Comparison of ENCODE assay signal across 3 cellular contexts in the genomic region with DNA sequence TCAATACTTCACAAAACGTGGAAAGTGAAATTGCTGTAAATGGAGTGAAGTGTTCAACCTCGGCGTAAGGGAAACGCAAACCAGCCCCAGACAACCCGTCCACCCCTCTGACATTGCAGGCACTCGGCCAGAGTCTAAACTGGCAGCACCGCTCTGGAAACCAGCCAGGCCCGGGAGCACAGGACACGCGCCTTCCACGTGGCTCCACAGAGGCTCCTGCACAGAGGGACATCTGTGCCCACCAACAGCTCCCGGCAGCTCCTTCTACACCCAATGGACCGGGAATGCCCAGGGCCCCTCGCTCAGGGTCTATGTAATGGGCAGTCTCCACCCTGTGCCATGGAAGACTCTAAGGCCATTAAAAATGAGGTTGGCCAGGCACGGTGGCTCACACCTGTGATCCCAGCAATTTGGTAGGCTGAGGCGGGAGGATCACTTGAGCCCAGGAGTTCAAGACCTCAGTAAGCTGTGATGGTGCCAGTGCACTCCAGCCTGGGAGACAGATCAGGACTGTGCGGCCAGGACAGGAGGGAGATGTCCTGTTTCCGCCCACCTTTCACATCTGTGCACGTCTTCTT.
A peak's percentile ranks its signal among the peaks of the same experiment; 100 is the strongest.
TF ChIP-seq lines count a peak whose summit lies in the region.

No MANE protein-coding gene starts in this region.

TF ChIP-seq in SK-N-SH, 30 proteins besides CTCF, POLR2A, EP300 and RAD21:
- TF ChIP-seq, protein P1, sequence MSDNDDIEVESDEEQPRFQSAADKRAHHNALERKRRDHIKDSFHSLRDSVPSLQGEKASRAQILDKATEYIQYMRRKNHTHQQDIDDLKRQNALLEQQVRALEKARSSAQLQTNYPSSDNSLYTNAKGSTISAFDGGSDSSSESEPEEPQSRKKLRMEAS (IDR thresholded peaks at IDR 0.05; ENCODE audit: low read depth) = 0 out of 2 replicates have a peak, but pooled peaks have one; percentile 25
- TF ChIP-seq MXI1 (IDR thresholded peaks at IDR 0.05; ENCODE audit: low read depth, low read length) = peak; percentile 99
- no peak for TF ChIP-seq JUND (IDR thresholded peaks at IDR 0.05)

TF ChIP-seq in SK-N-SH treated with all-trans-retinoic acid at 6 μM for 48 hours, 23 proteins besides CTCF, POLR2A, EP300 and RAD21 (continued from another document):
- TF ChIP-seq BACH2 (CRISPR knock-in tag; IDR thresholded peaks at IDR 0.05; ENCODE audit: borderline replicate concordance) = no peak
- TF ChIP-seq, protein P2, sequence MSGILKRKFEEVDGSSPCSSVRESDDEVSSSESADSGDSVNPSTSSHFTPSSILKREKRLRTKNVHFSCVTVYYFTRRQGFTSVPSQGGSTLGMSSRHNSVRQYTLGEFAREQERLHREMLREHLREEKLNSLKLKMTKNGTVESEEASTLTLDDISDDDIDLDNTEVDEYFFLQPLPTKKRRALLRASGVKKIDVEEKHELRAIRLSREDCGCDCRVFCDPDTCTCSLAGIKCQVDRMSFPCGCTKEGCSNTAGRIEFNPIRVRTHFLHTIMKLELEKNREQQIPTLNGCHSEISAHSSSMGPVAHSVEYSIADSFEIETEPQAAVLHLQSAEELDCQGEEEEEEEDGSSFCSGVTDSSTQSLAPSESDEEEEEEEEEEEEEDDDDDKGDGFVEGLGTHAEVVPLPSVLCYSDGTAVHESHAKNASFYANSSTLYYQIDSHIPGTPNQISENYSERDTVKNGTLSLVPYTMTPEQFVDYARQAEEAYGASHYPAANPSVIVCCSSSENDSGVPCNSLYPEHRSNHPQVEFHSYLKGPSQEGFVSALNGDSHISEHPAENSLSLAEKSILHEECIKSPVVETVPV (CRISPR knock-in tag; IDR thresholded peaks at IDR 0.05) = no peak
- TF ChIP-seq, protein P3, sequence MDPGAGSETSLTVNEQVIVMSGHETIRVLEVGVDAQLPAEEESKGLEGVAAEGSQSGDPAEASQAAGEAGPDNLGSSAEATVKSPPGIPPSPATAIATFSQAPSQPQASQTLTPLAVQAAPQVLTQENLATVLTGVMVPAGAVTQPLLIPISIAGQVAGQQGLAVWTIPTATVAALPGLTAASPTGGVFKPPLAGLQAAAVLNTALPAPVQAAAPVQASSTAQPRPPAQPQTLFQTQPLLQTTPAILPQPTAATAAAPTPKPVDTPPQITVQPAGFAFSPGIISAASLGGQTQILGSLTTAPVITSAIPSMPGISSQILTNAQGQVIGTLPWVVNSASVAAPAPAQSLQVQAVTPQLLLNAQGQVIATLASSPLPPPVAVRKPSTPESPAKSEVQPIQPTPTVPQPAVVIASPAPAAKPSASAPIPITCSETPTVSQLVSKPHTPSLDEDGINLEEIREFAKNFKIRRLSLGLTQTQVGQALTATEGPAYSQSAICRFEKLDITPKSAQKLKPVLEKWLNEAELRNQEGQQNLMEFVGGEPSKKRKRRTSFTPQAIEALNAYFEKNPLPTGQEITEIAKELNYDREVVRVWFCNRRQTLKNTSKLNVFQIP (CRISPR knock-in tag; IDR thresholded peaks at IDR 0.05; ENCODE audit: borderline replicate concordance, low read depth) = no peak
- TF ChIP-seq ZC3H10 (CRISPR knock-in tag; IDR thresholded peaks at IDR 0.05) = no peak
- TF ChIP-seq TCF4 (CRISPR knock-in tag; IDR thresholded peaks at IDR 0.05; ENCODE audit: borderline replicate concordance) = no peak
- TF ChIP-seq ZFP3 (CRISPR knock-in tag; IDR thresholded peaks at IDR 0.05) = no peak
- no peak for TF ChIP-seq ISL1 (CRISPR knock-in tag; IDR thresholded peaks at IDR 0.05)
- no peak for TF ChIP-seq RARB (CRISPR knock-in tag; IDR thresholded peaks at IDR 0.05)
- no peak for TF ChIP-seq PPARA (CRISPR knock-in tag; IDR thresholded peaks at IDR 0.05; ENCODE audit: borderline replicate concordance)
- TF ChIP-seq ZFP30 (CRISPR knock-in tag; IDR thresholded peaks at IDR 0.05) = no peak
- TF ChIP-seq ARNTL (CRISPR knock-in tag; IDR thresholded peaks at IDR 0.05; ENCODE audit: borderline replicate concordance, low read depth) = no peak
- TF ChIP-seq ESRRG (CRISPR knock-in tag; IDR thresholded peaks at IDR 0.05) = no peak
- TF ChIP-seq TOX (CRISPR knock-in tag; IDR thresholded peaks at IDR 0.05; ENCODE audit: borderline replicate concordance) = no peak
- no peak for TF ChIP-seq ZNF565 (CRISPR knock-in tag; conservative IDR thresholded peaks at IDR 0.05; ENCODE audit: low read depth)
TF ChIP-seq in SK-N-SH treated with all-trans-retinoic acid at 6 μM for 48 hours: peak in this region for 0.

TF ChIP-seq in WTC11, 78 proteins besides CTCF, POLR2A, EP300 and RAD21 (continued from another document):
- TF ChIP-seq GABPB1 (CRISPR knock-in tag; IDR thresholded peaks at IDR 0.05) = 0 out of 2 replicates have a peak, but pooled peaks have one; percentile 15
TF ChIP-seq in WTC11: peak in this region for 1.
